Comparison of ENCODE assay signal across 27 cellular contexts in the genomic region with DNA sequence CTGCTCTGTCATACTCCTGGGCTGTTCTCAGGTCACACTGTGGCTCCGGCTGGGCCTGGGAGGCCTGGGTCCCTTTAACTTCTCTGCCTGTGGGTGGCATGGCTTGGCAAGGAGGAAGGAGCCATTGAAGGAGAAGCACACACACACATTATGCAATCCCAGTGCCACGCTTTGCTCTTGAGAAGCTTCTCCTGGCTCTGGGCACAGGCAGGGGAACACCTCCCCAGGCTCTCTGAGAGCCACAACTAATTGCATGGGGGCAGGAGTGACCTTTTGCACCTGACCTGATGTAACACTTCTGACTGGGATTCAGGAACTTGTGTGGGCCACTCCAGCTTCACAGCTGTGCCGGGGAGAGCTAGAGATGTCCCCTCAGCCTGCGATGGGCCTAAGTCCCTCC. TPM values are rescaled to one million over a fixed set of nuclear protein-coding genes. Genes with fewer than 3 reads are reported as not detected.
A peak's percentile ranks its signal among the peaks of the same experiment; 100 is the strongest.
DNase-seq lines count a peak whose midpoint lies in the region; ATAC-seq and TF ChIP-seq lines count a peak whose summit lies in the region.
"Had no signal": no experiment of that assay in that cellular context is flagged by ENCODE, and none has a peak within 500 bp of the region (broad histone marks: within the 10 kb centered on the region; RNA-seq: fewer than 3 reads in every experiment).

No MANE protein-coding gene starts in this region.

- no peaks in the 10 kb centered on the region for H3K9me3 ChIP-seq in BLaER1 treated with 17β-estradiol and CSF1 and Interleukin-3, amounts not matched to agents 10 nM and 100 nM (replicated peaks in 1 of 11)
- no peaks in the 10 kb centered on the region for H3K9me3 ChIP-seq in prostate gland
- H3K9me3 ChIP-seq: adrenal gland, pancreas, uterus had no signal

- H4K20me1 ChIP-seq in BLaER1 treated with 17β-estradiol and CSF1 and Interleukin-3, amounts not matched to agents 10 nM and 100 nM, result peaks cover 0 to 11% (median 0%) of the 10 kb centered on the region in 11 experiments; a peak in 2 of 22 replicates

- H3K36me3 ChIP-seq in BLaER1 treated with 17β-estradiol and CSF1 and Interleukin-3, amounts not matched to agents 10 nM and 100 nM, result no peaks in the 10 kb centered on the region
- no peaks in the 10 kb centered on the region for H3K36me3 ChIP-seq in prostate gland
- H3K36me3 ChIP-seq: adrenal gland, pancreas, uterus had no signal

- no peak overlapping the region for H3K9ac ChIP-seq in BLaER1 treated with 17β-estradiol and CSF1 and Interleukin-3, amounts not matched to agents 10 nM and 100 nM

- no peak for TF ChIP-seq POLR2A in prostate gland (IDR thresholded peaks at IDR 0.05)

- no peak overlapping the region for H3K27ac ChIP-seq in BLaER1 treated with 17β-estradiol and CSF1 and Interleukin-3, amounts not matched to agents 10 nM and 100 nM
- H3K27ac ChIP-seq in prostate gland, result no peak overlapping the region
- H3K27ac ChIP-seq: adrenal gland, pancreas, uterus had no signal

- H3K4me2 ChIP-seq in BLaER1 treated with 17β-estradiol and CSF1 and Interleukin-3, amounts not matched to agents 10 nM and 100 nM, result peak overlapping the region; percentile 13 to 53 (median 31); a peak in 19 of 22 replicates

- H3K27me3 ChIP-seq in BLaER1 treated with 17β-estradiol and CSF1 and Interleukin-3, amounts not matched to agents 10 nM and 100 nM, result peaks cover 0 to 30% (median 11%) of the 10 kb centered on the region in 11 experiments; a peak in 18 of 22 replicates
- no peaks in the 10 kb centered on the region for H3K27me3 ChIP-seq in prostate gland (replicated peaks; ENCODE audit: insufficient read depth)
- H3K27me3 ChIP-seq: pancreas had no signal

- TF ChIP-seq CTCF in epithelial cell of esophagus (IDR thresholded peaks at IDR 0.05; ENCODE audit: insufficient read depth, low read depth, low read length, missing control alignments) (no peak), prostate gland (IDR thresholded peaks at IDR 0.05) (no peak)

- intact Hi-C loops in prostate gland (cut with DNase I), result no loop called here

- H3K4me1 ChIP-seq in BLaER1 treated with 17β-estradiol and CSF1 and Interleukin-3, amounts not matched to agents 10 nM and 100 nM, result peaks cover 13 to 61% (median 43%) of the 10 kb centered on the region in 10 experiments; a peak in 19 of 20 replicates
- H3K4me1 ChIP-seq in prostate gland (replicated peaks), result no peaks in the 10 kb centered on the region
- H3K4me1 ChIP-seq: adrenal gland, pancreas, uterus had no signal

- H3K4me3 ChIP-seq in BLaER1 treated with 17β-estradiol and CSF1 and Interleukin-3, amounts not matched to agents 10 nM and 100 nM, result no peak overlapping the region
- H3K4me3 ChIP-seq in epithelial cell of esophagus (ENCODE audit: low read length) (no peak overlapping the region), prostate gland (no peak overlapping the region)
- H3K4me3 ChIP-seq: adrenal gland, pancreas, uterus had no signal

- WGBS in prostate gland, result 49% methylated on average over 4 of the region's 4 CpGs

- DNase-seq in MV-4-11 (lab: John Stamatoyannopoulos, UW) (peak; percentile 43), epithelial cell of esophagus (ENCODE audit: low read depth) (peak; percentile 26), prostate gland (ENCODE audit: low spot score) (peak; percentile 47), NCI-H2196 treated with DMSO at 0.1 percent for 48 hours (lab: John Stamatoyannopoulos, UW; ENCODE audit: unreplicated experiment) (no peak)
- DNase-seq: activated CD4-positive, CD25-positive, alpha-beta regulatory T cell treated with anti-CD3 and anti-CD28 coated beads, Interleukin-2, amount 50 U/mL, for 72 hours; activated CD8-positive, alpha-beta T cell treated with anti-CD3 and anti-CD28 coated beads, Interleukin-2, amount 10 ng/mL, durations not matched to agents 7 days and 5 days; adrenal gland; CD8-positive, alpha-beta T cell; cortex of kidney; endodermal cell; Kasumi-1; mesendoderm; naive thymus-derived CD4-positive, alpha-beta T cell; NCI-H1417; NCI-H510A treated with DMSO at 0.1 percent for 48 hours; pancreas; stimulated activated CD8-positive, alpha-beta memory T cell treated with anti-CD3 and anti-CD28 coated beads, Interleukin-4, amount 100 ng/mL, for 48 hours; T-helper 9 cell; uterus had no signal

- ATAC-seq in HG03354 (IDR thresholded peaks at IDR 0.05; ENCODE audit: poor library complexity, severe bottlenecking, unreplicated experiment) (no peak), HG03460 (IDR thresholded peaks at IDR 0.05; ENCODE audit: unreplicated experiment) (no peak), HG02798 (IDR thresholded peaks at IDR 0.05; ENCODE audit: poor library complexity, unreplicated experiment) (no peak)
- ATAC-seq: activated CD8-positive, alpha-beta T cell treated with anti-CD3 and anti-CD28 coated beads, Interleukin-2, amount 10 ng/mL, durations not matched to agents 7 days and 5 days; CD8-positive, alpha-beta T cell; naive thymus-derived CD4-positive, alpha-beta T cell; pancreas; sciatic nerve had no signal

RNA-seq across cellular contexts. Expression of a gene that starts 23.1 kb away (rescaled TPM):
- total RNA-seq in prostate gland, result 10 to 100 TPM in 1 of 2 donors, 1 to 10 TPM in 1; 8.0 to 25.6 TPM
- total RNA-seq: bronchial epithelial cell, glomerular endothelial cell, subcutaneous adipose tissue had no signal

RNA-seq across cellular contexts. Expression of a gene that starts 56.3 kb away (rescaled TPM):
- 10 to 100 TPM in 1 of 2 donors, under 1 TPM in 1; 0.73 to 61.8 TPM for total RNA-seq in prostate gland
- total RNA-seq: bronchial epithelial cell, endodermal cell had no signal
